14 cellular contexts compared by ENCODE assay signal in genomic region chr17:80676096-80676466, GRCh38.
"Had no signal": no experiment of that assay in that cellular context is flagged by ENCODE, and none has a peak within 500 bp of the region (broad histone marks: within the 10 kb centered on the region; RNA-seq: fewer than 3 reads in every experiment).

No MANE protein-coding gene starts in this region.

- H3K4me3 Mint-ChIP-seq: activated CD8-positive, alpha-beta T cell treated with anti-CD3 and anti-CD28 coated beads, Interleukin-2, amount 10 ng/mL, durations not matched to agents 7 days and 5 days; dendritic cell treated with granulocyte-macrophage colony-stimulating factor and Interleukin-4, amounts not matched to agents 40 ng/mL and 50 ng/mL, for 4 days; type B pancreatic cell had no signal

- ATAC-seq: activated CD8-positive, alpha-beta T cell treated with anti-CD3 and anti-CD28 coated beads, Interleukin-2, amount 10 ng/mL, durations not matched to agents 7 days and 5 days; body of pancreas; gastroesophageal sphincter had no signal

- H2AFZ ChIP-seq: parathyroid adenoma had no signal

- H3K27ac ChIP-seq: body of pancreas, gastroesophageal sphincter, parathyroid adenoma had no signal

- H3K27me3 Mint-ChIP-seq: dendritic cell treated with granulocyte-macrophage colony-stimulating factor and Interleukin-4, amounts not matched to agents 40 ng/mL and 50 ng/mL, for 4 days; type B pancreatic cell had no signal

- H3K9ac ChIP-seq: parathyroid adenoma had no signal

- H3K4me1 ChIP-seq: parathyroid adenoma had no signal

- H3K36me3 ChIP-seq: gastroesophageal sphincter, left lung had no signal

- H3K9me3 ChIP-seq: body of pancreas, gastroesophageal sphincter, left lung had no signal

- H3K9me3 Mint-ChIP-seq: dendritic cell treated with granulocyte-macrophage colony-stimulating factor and Interleukin-4, amounts not matched to agents 40 ng/mL and 50 ng/mL, for 4 days had no signal

- DNase-seq: activated CD8-positive, alpha-beta memory T cell treated with anti-CD3 and anti-CD28 coated beads, Interleukin-2, amount 50 U/mL, for 48 hours; activated CD8-positive, alpha-beta T cell treated with anti-CD3 and anti-CD28 coated beads, Interleukin-2, amount 10 ng/mL, durations not matched to agents 7 days and 5 days; amniotic stem cell; body of pancreas; islet precursor cell; left lung; retina; Right ventricle myocardium superior; stimulated activated CD4-positive, alpha-beta T cell treated with anti-CD3 and anti-CD28 coated beads, Interleukin-15, amount 100 ng/mL, for 24 hours; stimulated activated CD4-positive, alpha-beta T cell treated with anti-CD3 and anti-CD28 coated beads, Interleukin-4, amount 100 ng/mL, for 24 hours had no signal

- H3K4me3 ChIP-seq: body of pancreas, gastroesophageal sphincter, left lung had no signal

- H3K27me3 ChIP-seq: body of pancreas, gastroesophageal sphincter, left lung had no signal

- H3K27ac Mint-ChIP-seq: dendritic cell treated with granulocyte-macrophage colony-stimulating factor and Interleukin-4, amounts not matched to agents 40 ng/mL and 50 ng/mL, for 4 days; type B pancreatic cell had no signal
